ENCODE assay signal across 9 cellular contexts in genomic region chr5:91641730-91642350, GRCh38.
DNase-seq lines count a peak whose midpoint lies in the region; ATAC-seq and FAIRE-seq lines count a peak whose summit lies in the region.
"Had no signal": no experiment of that assay in that cellular context is flagged by ENCODE, and none has a peak within 500 bp of the region (broad histone marks: within the 10 kb centered on the region; RNA-seq: fewer than 3 reads in every experiment).

No MANE protein-coding gene starts in this region.

- H3K4me3 Mint-ChIP-seq in CD4-positive, CD25-positive, alpha-beta regulatory T cell: no peak overlapping the region
- H3K4me3 Mint-ChIP-seq: naive B cell had no signal

- FAIRE-seq in islet of Langerhans (lab: Jason Lieb, UNC): peak; percentile 99

- H3K36me3 Mint-ChIP-seq in CD4-positive, CD25-positive, alpha-beta regulatory T cell: no peaks in the 10 kb centered on the region
- H3K36me3 Mint-ChIP-seq: naive B cell had no signal

- H3K4me3 ChIP-seq in CD4-positive, CD25-positive, alpha-beta regulatory T cell (ENCODE audit: low read depth, low read length): no peak overlapping the region
- H3K4me3 ChIP-seq in adipocyte (ENCODE audit: low read length): no peak overlapping the region

- H3K27ac ChIP-seq in CD4-positive, CD25-positive, alpha-beta regulatory T cell (ENCODE audit: insufficient read depth, low read length, poor library complexity, severe bottlenecking): no peak overlapping the region

- no peaks in the 10 kb centered on the region for H3K27me3 Mint-ChIP-seq in CD4-positive, CD25-positive, alpha-beta regulatory T cell
- H3K27me3 Mint-ChIP-seq: naive B cell had no signal

- H3K9ac ChIP-seq in adipocyte (ENCODE audit: low read length): no peak overlapping the region

- H3K4me1 ChIP-seq in CD4-positive, CD25-positive, alpha-beta regulatory T cell (ENCODE audit: control insufficient read depth, insufficient read depth, low read length, poor library complexity, severe bottlenecking): no peaks in the 10 kb centered on the region
- H3K4me1 ChIP-seq in adipocyte (ENCODE audit: control insufficient read depth, insufficient read depth, low read length): no peaks in the 10 kb centered on the region

- no peaks in the 10 kb centered on the region for H3K27me3 ChIP-seq in CD4-positive, CD25-positive, alpha-beta regulatory T cell (ENCODE audit: control insufficient read depth, insufficient read depth, low read length)
- no peaks in the 10 kb centered on the region for H3K27me3 ChIP-seq in adipocyte (replicated peaks; ENCODE audit: control insufficient read depth, insufficient read depth, low read length)

- ATAC-seq in CD4-positive, CD25-positive, alpha-beta regulatory T cell (ENCODE audit: low read depth in 2 of 2): no peak
- ATAC-seq in GM21526 (IDR thresholded peaks at IDR 0.05; ENCODE audit: low FRiP score, unreplicated experiment) (peak; percentile 60), HG03469 (IDR thresholded peaks at IDR 0.05; ENCODE audit: unreplicated experiment) (no peak), HG02642 (IDR thresholded peaks at IDR 0.05; ENCODE audit: poor library complexity, unreplicated experiment) (no peak)

- DNase-seq in CD4-positive, CD25-positive, alpha-beta regulatory T cell: peak in 2 of 3 donors; percentile 36 to 45
- DNase-seq in NCI-H1417 treated with DMSO at 0.1 percent for 48 hours (lab: John Stamatoyannopoulos, UW) (peak; percentile 9), adipocyte (ENCODE audit: low read depth) (peak; percentile 85)
- no peak for DNase-seq in stimulated activated CD4-positive, alpha-beta T cell treated with anti-CD3 and anti-CD28 coated beads, Interleukin-15, amount 100 ng/mL, for 24 hours
- DNase-seq: naive B cell had no signal

- H3K9me3 Mint-ChIP-seq in CD4-positive, CD25-positive, alpha-beta regulatory T cell: no peaks in the 10 kb centered on the region
- H3K9me3 Mint-ChIP-seq: naive B cell had no signal

- no peaks in the 10 kb centered on the region for H3K36me3 ChIP-seq in CD4-positive, CD25-positive, alpha-beta regulatory T cell (ENCODE audit: control insufficient read depth, insufficient read depth, low read length)
- no peaks in the 10 kb centered on the region for H3K36me3 ChIP-seq in adipocyte (ENCODE audit: control insufficient read depth, insufficient read depth, low read length, severe bottlenecking)

- no peaks in the 10 kb centered on the region for H3K4me1 Mint-ChIP-seq in CD4-positive, CD25-positive, alpha-beta regulatory T cell
- H3K4me1 Mint-ChIP-seq: naive B cell had no signal

- H3K27ac Mint-ChIP-seq in CD4-positive, CD25-positive, alpha-beta regulatory T cell: no peak overlapping the region
- H3K27ac Mint-ChIP-seq: naive B cell had no signal

- no peaks in the 10 kb centered on the region for H3K9me3 ChIP-seq in CD4-positive, CD25-positive, alpha-beta regulatory T cell (ENCODE audit: control insufficient read depth in 2 of 2, low read length in 2 of 2)
- H3K9me3 ChIP-seq in adipocyte (ENCODE audit: control insufficient read depth, low read length): no peaks in the 10 kb centered on the region
